33 cellular contexts compared by ENCODE assay signal in the genomic region with DNA sequence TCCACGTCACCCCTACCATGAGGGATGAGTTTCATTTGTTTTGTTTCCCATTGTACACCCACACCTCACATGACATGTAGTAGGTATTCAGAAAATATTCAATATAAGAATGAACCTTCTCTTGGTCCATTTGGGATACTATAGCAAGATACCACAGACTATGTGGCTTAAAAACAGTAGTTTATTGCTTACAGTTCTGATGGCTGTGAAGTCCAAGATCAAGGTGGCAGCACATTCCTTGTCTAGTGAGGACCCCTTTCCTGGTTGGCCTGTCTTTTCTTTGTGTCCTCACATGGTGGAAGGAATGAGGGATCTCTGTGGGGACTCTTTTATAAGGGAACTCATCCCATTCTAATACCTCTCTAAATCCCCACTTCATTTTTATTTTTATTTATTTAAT. TPM values are rescaled to one million over a fixed set of nuclear protein-coding genes. Genes with fewer than 3 reads are reported as not detected.
DNase-seq lines count a peak whose midpoint lies in the region; ATAC-seq, FAIRE-seq and TF ChIP-seq lines count a peak whose summit lies in the region.
"Had no signal": no experiment of that assay in that cellular context is flagged by ENCODE, and none has a peak within 500 bp of the region (broad histone marks: within the 10 kb centered on the region; RNA-seq: fewer than 3 reads in every experiment).

No MANE protein-coding gene starts in this region.

- BruUV-seq in HepG2 (replicated peaks; lab: Mats Ljungman, UMichigan), result no TSS peak

- POLR2A ChIA-PET in HepG2 (lab: Yijun Ruan, JAX), result no interaction called here

- H3K27me3 ChIP-seq in HepG2 (ENCODE audit: control insufficient read depth in 1 of 2, insufficient read depth in 2 of 2, low read length in 2 of 2), result no peaks in the 10 kb centered on the region
- H3K27me3 ChIP-seq in right lobe of liver, result no peaks in the 10 kb centered on the region
- H3K27me3 ChIP-seq: BLaER1; BLaER1 treated with 17β-estradiol and CSF1 and Interleukin-3, amounts not matched to agents 10 nM and 100 nM had no signal

- H3K9ac ChIP-seq in HepG2 (ENCODE audit: insufficient read depth, low read depth, low read length), result no peak overlapping the region
- H3K9ac ChIP-seq: BLaER1; BLaER1 treated with 17β-estradiol and CSF1 and Interleukin-3, amounts not matched to agents 10 nM and 100 nM had no signal

- WGBS in HepG2 (ENCODE audit: low lambda C conversion rate), result 90% methylated on average over 1 of the region's 1 CpG
- 78% methylated on average over 1 of the region's 1 CpG for WGBS in right lobe of liver (ENCODE audit: insufficient coverage, low coverage, low lambda C conversion rate, missing lambda C conversion rate)

- no peaks in the 10 kb centered on the region for H3K79me2 ChIP-seq in HepG2 (ENCODE audit: insufficient read depth, low read length)

- FAIRE-seq in HepG2 (lab: Jason Lieb, UNC), result no peak
- FAIRE-seq: A204.1, A549, D721Med had no signal

- in situ Hi-C loops in HepG2 (cut with HindIII; ENCODE audit: extremely low pct_ligation_motif_present, low pct_unique_long_range_greater_than_20kb), result loop anchor here (25.0 kb wide), 1 partner anchor 248 kb away; no protein-coding TSS in a partner anchor

- H2AFZ ChIP-seq in HepG2 (ENCODE audit: low read length), result no peak overlapping the region

- TF ChIP-seq EP300 in HepG2 (IDR thresholded peaks at IDR 0.05; ENCODE audit: low read depth in 2 of 2, low read length in 2 of 2) (no peak), HepG2 (CRISPR knock-in tag; IDR thresholded peaks at IDR 0.05; ENCODE audit: borderline replicate concordance) (no peak)

- no peak overlapping the region for H3K4me2 ChIP-seq in HepG2 (ENCODE audit: low read depth, low read length)
- H3K4me2 ChIP-seq: A549; BLaER1; BLaER1 treated with 17β-estradiol and CSF1 and Interleukin-3, amounts not matched to agents 10 nM and 100 nM had no signal

- H4K20me1 ChIP-seq in HepG2 (ENCODE audit: insufficient read depth, low read length), result no peaks in the 10 kb centered on the region
- H4K20me1 ChIP-seq: BLaER1; BLaER1 treated with 17β-estradiol and CSF1 and Interleukin-3, amounts not matched to agents 10 nM and 100 nM had no signal

- TF ChIP-seq RAD21 in HepG2 (CRISPR knock-in tag; IDR thresholded peaks at IDR 0.05), result no peak

- TF ChIP-seq POLR2A in HepG2 (IDR thresholded peaks at IDR 0.05; ENCODE audit: insufficient read depth in 1 of 2, low read depth in 2 of 2, low read length in 2 of 2) (no peak), right lobe of liver (IDR thresholded peaks at IDR 0.05) (no peak)

- TF ChIP-seq CTCF in HepG2 (CRISPR knock-in tag; IDR thresholded peaks at IDR 0.05) (no peak), right lobe of liver (IDR thresholded peaks at IDR 0.05) (no peak)

- H3K36me3 ChIP-seq in HepG2 (replicated peaks in 1 of 2; ENCODE audit: control insufficient read depth in 1 of 2, insufficient read depth in 2 of 2, low read length in 2 of 2), result no peaks in the 10 kb centered on the region; a peak in 2 of 5 replicates
- H3K36me3 ChIP-seq in right lobe of liver, result no peaks in the 10 kb centered on the region
- H3K36me3 ChIP-seq: BE2C, BLaER1 had no signal

- H3K9me3 ChIP-seq in HepG2 (ENCODE audit: low read length) (no peaks in the 10 kb centered on the region), right lobe of liver (no peaks in the 10 kb centered on the region)
- H3K9me3 ChIP-seq: A549, BE2C, Caco-2 had no signal

- H3K4me3 ChIP-seq in HepG2 (replicated peaks in 1 of 3; ENCODE audit: insufficient read depth in 1 of 3, low read depth in 2 of 3, low read length in 3 of 3) (no peak overlapping the region), right lobe of liver (no peak overlapping the region)
- H3K4me3 ChIP-seq: A549; BLaER1; BLaER1 treated with 17β-estradiol and CSF1 and Interleukin-3, amounts not matched to agents 10 nM and 100 nM had no signal

- H3K4me1 ChIP-seq in HepG2 (ENCODE audit: insufficient read depth, low read length) (no peaks in the 10 kb centered on the region), right lobe of liver (no peaks in the 10 kb centered on the region)
- H3K4me1 ChIP-seq: A549; BE2C; BLaER1; BLaER1 treated with 17β-estradiol and CSF1 and Interleukin-3, amounts not matched to agents 10 nM and 100 nM; Caco-2 had no signal

- no peak overlapping the region for H3K27ac ChIP-seq in HepG2 (ENCODE audit: extremely low read length, insufficient read depth, low read length)
- H3K27ac ChIP-seq in right lobe of liver, result no peak overlapping the region
- H3K27ac ChIP-seq: 22Rv1; A549; BLaER1; BLaER1 treated with 17β-estradiol and CSF1 and Interleukin-3, amounts not matched to agents 10 nM and 100 nM; C4-2B had no signal

- intact Hi-C loops in HepG2 (cut with micrococcal nuclease; ENCODE audit: unreplicated experiment) (no loop called here), right lobe of liver (cut with DNase I) (loop anchor here in 1 of 2 donors (10.0 kb wide), 1 partner anchor 150 kb away; no protein-coding TSS in a partner anchor)

- CTCF ChIA-PET in HepG2 (lab: Yijun Ruan, JAX; ENCODE audit: low intra/inter-chr PET ratio, low total read pairs), result no interaction called here

- no peak for ATAC-seq in HepG2
- no peak for ATAC-seq in right lobe of liver
- ATAC-seq: A549; CD8-positive, alpha-beta T cell had no signal

- DNase-seq in HepG2 (ENCODE audit: low spot score) (no peak), right lobe of liver (no peak)
- DNase-seq: 8988T; ACHN; AML-193; BE2C; C1 segment of cervical spinal cord; Caco-2; Calu3; CD4-positive, alpha-beta memory T cell; CD4-positive, alpha-beta T cell; CD4-positive, CD25-positive, alpha-beta regulatory T cell; CD8-positive, alpha-beta memory T cell; CD8-positive, alpha-beta T cell; COR-L47; DMS 273 treated with DMSO at 0.1 percent for 48 hours; DMS153; DMS53; DMS79; DMS79 treated with DMSO at 0.1 percent for 48 hours; DND-41; EL had no signal

TF ChIP-seq in HepG2, 621 proteins besides CTCF, POLR2A, EP300 and RAD21:
- TF ChIP-seq XRCC5 (optimal IDR thresholded peaks at IDR 0.05; ENCODE audit: low read length) (no peak), ZNF564 (CRISPR knock-in tag; IDR thresholded peaks at IDR 0.05) (peak; percentile 91; the same call in 1 of the 2 replicates)
TF ChIP-seq in HepG2: peak in this region for 1.

RNA-seq across cellular contexts. Expression of gene CRYM, which starts 36.2 kb away (rescaled TPM):
- total RNA-seq in HepG2 (2016; rRNA removed; fragmentation: Illumina TruSeq; extraction: Trizol) (1.9 and 2.4 TPM in 2 replicates), right lobe of liver (10 to 100 TPM in 2 of 6 experiments, 1 to 10 TPM in 4; 4.4 to 14.9 (median 5.9) TPM)
- 0.53 and 0.91 TPM in 2 replicates for total RNA-seq in HepG2 (2016; cell fraction: cytosol; rRNA removed; fragmentation: Illumina TruSeq; extraction: Trizol; ENCODE audit: low read depth)
- total RNA-seq in HepG2 (2016; cell fraction: insoluble cytoplasmic fraction; rRNA removed; fragmentation: Illumina TruSeq; extraction: Trizol), result 1.5 and 2.2 TPM in 2 replicates
- 0.45 and 0.74 TPM in 2 replicates for total RNA-seq in HepG2 (2016; cell fraction: membrane; rRNA removed; fragmentation: Illumina TruSeq; extraction: Trizol)
- total RNA-seq in HepG2 (2016; cell fraction: nucleus; rRNA removed; fragmentation: Illumina TruSeq; extraction: Trizol), result 0.71 and 0.72 TPM in 2 replicates
- 2.2 and 2.6 TPM in 2 replicates for polyA plus RNA-seq in HepG2 (2011; rRNA removed)
- 2.3 and 2.5 TPM in 2 replicates for polyA plus RNA-seq in HepG2 (2011; cell fraction: cytosol; rRNA removed)
- 3.8 and 5.1 TPM in 2 replicates for polyA plus RNA-seq in HepG2 (2011; cell fraction: nucleus; rRNA removed)
- polyA plus RNA-seq in HepG2 (2012), result 3.1 and 5.2 TPM in 2 replicates
- 0.28 and 1.1 TPM in 2 replicates for polyA plus RNA-seq in HepG2 (2016; cell fraction: cytosol; fragmentation: Illumina TruSeq; extraction: Trizol; ENCODE audit: low read depth)
- polyA plus RNA-seq in HepG2 (2016; cell fraction: insoluble cytoplasmic fraction; fragmentation: Illumina TruSeq; extraction: Trizol; ENCODE audit: low read depth), result 2.0 TPM in 2 replicates
- polyA plus RNA-seq in HepG2 (2016; cell fraction: membrane; fragmentation: Illumina TruSeq; extraction: Trizol; ENCODE audit: low read depth), result 0.23 and 0.62 TPM in 2 replicates
- polyA plus RNA-seq in HepG2 (2016; cell fraction: nucleus; fragmentation: Illumina TruSeq; extraction: Trizol; ENCODE audit: insufficient read depth, low read depth), result 1.6 and 2.0 TPM in 2 replicates
- 2.0 TPM in 1 of 2 replicates, not detected in the other for polyA minus RNA-seq in HepG2 (2011; rRNA and poly(A)+ RNA removed; ENCODE audit: low replicate concordance)
- polyA minus RNA-seq in HepG2 (2011; cell fraction: cytosol; rRNA and poly(A)+ RNA removed), result 0.69 and 3.2 TPM in 2 replicates
- polyA minus RNA-seq in HepG2 (2011; cell fraction: nucleus; rRNA and poly(A)+ RNA removed), result 0.52 and 0.87 TPM in 2 replicates
- total RNA-seq: A673; Caco-2; CD4-positive, alpha-beta memory T cell; CD4-positive, alpha-beta T cell; CD4-positive, CD25-positive, alpha-beta regulatory T cell; CD8-positive, alpha-beta memory T cell; CD8-positive, alpha-beta T cell; Daoy had no signal
- polyA plus RNA-seq: BJ; CD14-positive monocyte; CD4-positive, alpha-beta memory T cell; CD4-positive, CD25-positive, alpha-beta regulatory T cell; CD8-positive, alpha-beta memory T cell had no signal
